ENCODE assay signal across 17 cellular contexts in genomic region chr1:38555594-38555993, GRCh38.
"Had no signal": no experiment of that assay in that cellular context is flagged by ENCODE, and none has a peak within 500 bp of the region (broad histone marks: within the 10 kb centered on the region; RNA-seq: fewer than 3 reads in every experiment).

No MANE protein-coding gene starts in this region.

- H3K9me3 Mint-ChIP-seq: dendritic cell treated with granulocyte-macrophage colony-stimulating factor and Interleukin-4, amounts not matched to agents 40 ng/mL and 50 ng/mL, for 4 days; effector memory CD8-positive, alpha-beta T cell; naive thymus-derived CD8-positive, alpha-beta T cell had no signal

- ATAC-seq: effector memory CD8-positive, alpha-beta T cell; mucosa of descending colon; naive thymus-derived CD8-positive, alpha-beta T cell had no signal

- H3K36me3 Mint-ChIP-seq: naive thymus-derived CD8-positive, alpha-beta T cell had no signal

- H3K4me3 ChIP-seq: esophagus squamous epithelium, mucosa of descending colon, right atrium auricular region, sigmoid colon, skin epidermis, stomach, thoracic aorta had no signal

- H3K27ac ChIP-seq: esophagus squamous epithelium, right atrium auricular region, sigmoid colon, stomach, thoracic aorta had no signal

- H3K9me3 ChIP-seq: esophagus squamous epithelium, mucosa of descending colon, right atrium auricular region, sigmoid colon, stomach, thoracic aorta had no signal

- DNase-seq: effector memory CD8-positive, alpha-beta T cell; esophagus squamous epithelium; foreskin fibroblast; mammary epithelial cell; mucosa of descending colon; naive thymus-derived CD8-positive, alpha-beta T cell; sigmoid colon; stimulated activated CD4-positive, alpha-beta T cell treated with anti-CD3 and anti-CD28 coated beads, Interleukin-2, amount 100 ng/mL, for 24 hours; stimulated activated CD4-positive, alpha-beta T cell treated with anti-CD3 and anti-CD28 coated beads, Interleukin-4, amount 100 ng/mL, for 4 hours; stimulated activated naive CD4-positive, alpha-beta T cell; stomach; substantia nigra; trophoblast cell had no signal

- H3K4me3 Mint-ChIP-seq: dendritic cell treated with granulocyte-macrophage colony-stimulating factor and Interleukin-4, amounts not matched to agents 40 ng/mL and 50 ng/mL, for 4 days; effector memory CD8-positive, alpha-beta T cell; naive thymus-derived CD8-positive, alpha-beta T cell had no signal

- H3K36me3 ChIP-seq: esophagus squamous epithelium, right atrium auricular region, sigmoid colon, stomach, thoracic aorta had no signal

- H3K27me3 ChIP-seq: esophagus squamous epithelium, right atrium auricular region had no signal

- H3K27ac Mint-ChIP-seq: dendritic cell treated with granulocyte-macrophage colony-stimulating factor and Interleukin-4, amounts not matched to agents 40 ng/mL and 50 ng/mL, for 4 days; effector memory CD8-positive, alpha-beta T cell had no signal
